1 cellular context compared by ENCODE assay signal in genomic region chr6:2902470-2902762, GRCh38.
TF ChIP-seq lines count a peak whose summit lies in the region.

No MANE protein-coding gene starts in this region.

TF ChIP-seq in H1, 55 proteins besides CTCF, POLR2A, EP300 and RAD21 (continued from another document):
- no peak for TF ChIP-seq BCL11A (IDR thresholded peaks at IDR 0.05; ENCODE audit: low read depth in 2 of 2, low read length in 2 of 2)
